In the genomic region with DNA sequence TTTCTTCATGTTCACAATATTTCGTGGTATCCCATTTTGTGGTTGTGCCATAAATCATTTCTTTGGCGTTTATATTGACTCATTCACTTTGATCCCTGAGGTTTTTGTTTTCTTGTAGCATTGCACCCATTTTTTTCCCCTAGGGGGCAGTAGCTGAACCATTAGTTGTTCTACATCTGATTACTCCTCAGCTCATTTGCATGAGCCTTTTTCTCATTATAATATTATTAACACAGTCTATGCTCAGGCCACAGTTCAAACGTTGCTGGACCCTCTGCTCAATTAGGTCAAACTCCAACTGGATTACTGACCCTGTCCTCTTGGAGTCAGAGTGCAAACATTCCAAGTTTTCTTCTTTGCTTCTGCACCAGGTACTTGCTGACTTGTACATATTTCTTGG, we compare ENCODE assay signal across 12 cellular contexts.
DNase-seq lines count a peak whose midpoint lies in the region; ATAC-seq and TF ChIP-seq lines count a peak whose summit lies in the region.
"Had no signal": no experiment of that assay in that cellular context is flagged by ENCODE, and none has a peak within 500 bp of the region (broad histone marks: within the 10 kb centered on the region; RNA-seq: fewer than 3 reads in every experiment).

No MANE protein-coding gene starts in this region.

- H3K36me3 ChIP-seq in OCI-LY1 (ENCODE audit: insufficient read depth, low read length) = no peaks in the 10 kb centered on the region

- no peaks in the 10 kb centered on the region for H4K20me1 ChIP-seq in OCI-LY1 (ENCODE audit: insufficient read depth, low read length)

- H3F3A ChIP-seq in OCI-LY1 (ENCODE audit: insufficient read depth, low read length) = no peaks in the 10 kb centered on the region

- no peaks in the 10 kb centered on the region for H3K9me2 ChIP-seq in OCI-LY1 (ENCODE audit: low read depth, low read length)

- H2AFZ ChIP-seq in OCI-LY1 (ENCODE audit: low read length) = no peak overlapping the region

- no peak overlapping the region for H3K4me2 ChIP-seq in OCI-LY1 (ENCODE audit: low read length)

- H3K4me3 ChIP-seq in OCI-LY1 (ENCODE audit: low read depth, low read length, poor library complexity, severe bottlenecking) = no peak overlapping the region
- H3K4me3 ChIP-seq: psoas muscle had no signal

- TF ChIP-seq CTCF in OCI-LY1 (IDR thresholded peaks at IDR 0.05; ENCODE audit: low read length) = peak; percentile 43; the same call in 1 of the 2 replicates

- ATAC-seq in GM18861 (IDR thresholded peaks at IDR 0.05; ENCODE audit: unreplicated experiment) = peak; percentile 62
- no peak for ATAC-seq in GM19035 (IDR thresholded peaks at IDR 0.05; ENCODE audit: unreplicated experiment)
- ATAC-seq in HG03378 (IDR thresholded peaks at IDR 0.05; ENCODE audit: unreplicated experiment) = no peak
- ATAC-seq: psoas muscle had no signal

- H3K9ac ChIP-seq in OCI-LY1 (ENCODE audit: low read length) = no peak overlapping the region

- H3K27me3 ChIP-seq in OCI-LY1 (ENCODE audit: insufficient read depth, low read length) = no peaks in the 10 kb centered on the region

- peak; percentile 11 for DNase-seq in COLO668 (lab: John Stamatoyannopoulos, UW; ENCODE audit: unreplicated experiment)
- DNase-seq in iPS DF 4.7 (ENCODE audit: extremely low read depth, low spot score) = peak; percentile 9
- no peak for DNase-seq in midbrain (lab: John Stamatoyannopoulos, UW)
- DNase-seq in stimulated activated CD4-positive, alpha-beta T cell treated with anti-CD3 and anti-CD28 coated beads, Interleukin-15, amount 100 ng/mL, for 24 hours = no peak
- DNase-seq: activated T-cell treated with anti-CD3 and anti-CD28 coated beads, Interleukin-2, amount 50 U/mL, for 24 hours; anterior cingulate cortex; psoas muscle; stimulated activated CD4-positive, alpha-beta T cell treated with anti-CD3 and anti-CD28 coated beads, Interleukin-4, amount 100 ng/mL, for 24 hours had no signal

- no peaks in the 10 kb centered on the region for H3K9me3 ChIP-seq in OCI-LY1 (ENCODE audit: low read length)
- H3K9me3 ChIP-seq: psoas muscle had no signal

- H3K27ac ChIP-seq in OCI-LY1 (ENCODE audit: low read depth, low read length, poor library complexity, severe bottlenecking) = no peak overlapping the region
- H3K27ac ChIP-seq: psoas muscle had no signal

- H3K79me2 ChIP-seq in OCI-LY1 (ENCODE audit: insufficient read depth, low read length) = no peaks in the 10 kb centered on the region

- no peaks in the 10 kb centered on the region for H3K4me1 ChIP-seq in OCI-LY1 (ENCODE audit: insufficient read depth, low read length, severe bottlenecking)
- H3K4me1 ChIP-seq: psoas muscle had no signal

Comparison
In these comparisons a context has a peak if more than half of its experiments do, and no peak if none do; other contexts are left out.
1. DNase-seq: peak in COLO668 (single experiment) and iPS DF 4.7 (single experiment); none in midbrain (single experiment) and stimulated activated CD4-positive, alpha-beta T cell treated with anti-CD3 and anti-CD28 coated beads, Interleukin-15, amount 100 ng/mL, for 24 hours (single experiment).